8 cellular contexts compared by ENCODE assay signal in the genomic region with DNA sequence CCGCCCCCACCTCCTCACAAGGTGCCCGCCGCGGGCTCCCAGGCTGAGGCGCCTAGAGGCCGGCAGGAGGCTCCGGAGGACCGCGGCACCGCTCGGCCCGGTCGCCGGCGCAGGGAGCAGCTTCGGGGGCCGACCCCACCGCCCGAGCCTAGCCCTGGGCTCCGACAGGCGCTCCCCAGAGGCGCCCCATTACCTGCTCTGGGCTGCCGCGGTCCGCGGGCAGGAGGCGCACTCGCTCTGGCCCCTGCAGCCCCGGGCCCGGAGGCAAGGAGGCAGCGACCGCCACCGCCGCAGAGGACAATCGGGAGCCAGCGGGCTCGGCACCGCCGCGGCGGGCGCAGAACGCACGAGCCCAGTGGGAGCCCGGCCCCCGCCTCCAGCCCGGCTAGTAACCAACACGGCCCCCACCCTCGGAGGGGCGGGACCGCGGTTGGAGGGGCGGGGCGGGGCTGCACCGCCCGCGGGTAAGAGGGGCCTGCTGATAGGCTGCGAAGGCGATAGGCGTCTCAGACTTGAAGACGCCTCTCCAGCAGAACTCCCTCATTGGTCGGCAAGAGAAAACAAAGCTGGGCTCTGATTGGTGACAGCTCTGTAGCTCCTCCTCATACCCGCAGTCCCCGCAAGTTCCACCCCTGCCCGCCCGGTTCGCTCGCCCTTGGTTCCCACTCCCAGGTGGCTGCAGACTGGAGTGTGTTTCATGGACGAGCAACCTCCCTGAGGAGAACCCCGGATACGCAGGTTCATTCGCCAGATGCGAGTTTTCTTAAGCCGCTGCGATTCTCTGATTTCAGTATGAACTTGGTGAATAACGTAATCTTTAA.
DNase-seq lines count a peak whose midpoint lies in the region; ATAC-seq and TF ChIP-seq lines count a peak whose summit lies in the region.

TSS of gene MPP7 (minus strand) at position 397 of the 821 bp plus-strand sequence. CDS start 64,460 bp downstream, outside the sequence.

- ATAC-seq in GM21717 (IDR thresholded peaks at IDR 0.05; ENCODE audit: unreplicated experiment): peak; percentile 100

- peak; percentile 41; the same call in 1 of the 2 replicates for TF ChIP-seq RAD21 in Ishikawa (IDR thresholded peaks at IDR 0.05; ENCODE audit: low read depth)

- H3K27ac ChIP-seq in epithelial cell of prostate: peak within 1 kb of the TSS; percentile 59

- DNase-seq in DMS114 treated with DMSO at 0.1 percent for 48 hours (lab: John Stamatoyannopoulos, UW; ENCODE audit: unreplicated experiment): peak; percentile 98
- peak; percentile 98 for DNase-seq in OCI-M1 (lab: John Stamatoyannopoulos, UW)
- DNase-seq in activated T-cell treated with anti-CD3 and anti-CD28 coated beads for 48 hours (ENCODE audit: low read depth): peak; percentile 97
- DNase-seq in epithelial cell of prostate (ENCODE audit: low read depth, low spot score): peak; percentile 99
- peak; percentile 95 for DNase-seq in middle frontal gyrus (ENCODE audit: extremely low spot score, low spot score)
- DNase-seq in stimulated activated CD8-positive, alpha-beta memory T cell treated with anti-CD3 and anti-CD28 coated beads, Interleukin-15, amount 100 ng/mL, for 48 hours (ENCODE audit: low read depth in 2 of 2): peak; percentile 96

- TF ChIP-seq EP300 in Ishikawa (IDR thresholded peaks at IDR 0.05; ENCODE audit: borderline replicate concordance): no peak

TF ChIP-seq in Ishikawa, 13 proteins besides CTCF, POLR2A, EP300 and RAD21:
- TF ChIP-seq TAF1 (IDR thresholded peaks at IDR 0.05; ENCODE audit: low read depth) (peak; percentile 64; the same call in 1 of the 2 replicates), NFIC (IDR thresholded peaks at IDR 0.05) (no peak), YY1 (IDR thresholded peaks at IDR 0.05; ENCODE audit: low read depth) (peak; percentile 41; the same call in 1 of the 2 replicates), FOXM1 (IDR thresholded peaks at IDR 0.05; ENCODE audit: borderline replicate concordance, low read depth) (peak; percentile 41; the same call in 1 of the 2 replicates)
TF ChIP-seq in Ishikawa: peak in this region for 3.

Comparison
In these comparisons a context has a peak if more than half of its experiments do, and no peak if none do; other contexts are left out.
1. Peak in every context shown above with its lines: DNase-seq, ATAC-seq and H3K27ac ChIP-seq.